ENCODE assay signal across 8 cellular contexts in the genomic region with DNA sequence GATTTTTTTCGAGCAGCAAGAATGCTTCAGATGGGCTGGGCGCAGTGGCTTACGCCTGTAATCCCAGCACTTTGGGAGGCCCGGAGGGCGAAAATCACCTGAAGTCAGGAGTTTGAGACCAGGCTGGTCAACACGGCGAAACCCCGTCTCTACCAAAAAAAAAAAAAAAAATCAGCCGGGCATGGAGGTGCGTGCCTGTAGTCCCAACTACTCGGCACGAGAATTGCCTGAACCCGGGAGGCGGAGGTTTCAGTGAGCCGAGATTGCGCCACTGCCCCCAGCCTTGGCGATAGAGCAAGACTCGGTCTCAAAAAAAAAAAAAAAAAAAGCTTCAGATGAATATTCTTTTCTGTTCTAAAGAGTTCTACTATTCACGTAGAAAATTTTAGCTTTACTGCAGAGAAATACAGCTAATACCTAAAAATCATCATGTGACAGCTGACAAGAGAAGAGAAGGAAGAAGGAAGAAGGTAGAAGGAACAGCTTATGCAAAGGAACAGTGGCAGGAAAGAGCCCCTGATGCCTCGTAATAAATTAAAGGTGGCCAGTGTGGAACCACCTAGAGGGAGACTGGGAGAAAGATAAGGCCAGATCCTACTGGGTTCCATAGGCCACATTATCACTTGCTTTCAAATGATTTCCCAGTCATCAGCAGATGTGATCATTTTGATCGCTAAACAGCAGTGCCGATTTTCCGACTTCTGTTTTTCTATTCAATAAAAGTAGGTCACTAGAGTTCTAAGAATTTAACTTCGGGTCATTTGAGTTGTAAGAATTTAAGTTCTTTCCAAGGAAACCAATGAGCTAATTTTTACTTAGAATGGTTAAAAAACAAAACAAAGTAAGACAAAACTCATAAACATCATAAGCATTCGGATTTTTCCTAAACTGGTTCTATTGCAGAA. TPM values are rescaled to one million over a fixed set of nuclear protein-coding genes. Genes with fewer than 3 reads are reported as not detected.
DNase-seq lines count a peak whose midpoint lies in the region; ATAC-seq and TF ChIP-seq lines count a peak whose summit lies in the region.

No MANE protein-coding gene starts in this region.

- no peak overlapping the region for H3K14ac ChIP-seq in IMR-90 (replicated peaks; ENCODE audit: low read depth, low read length)

- H2AK9ac ChIP-seq in IMR-90 (replicated peaks; ENCODE audit: low read depth, low read length, poor library complexity) = no peak overlapping the region

- TF ChIP-seq CTCF in AG04450 (IDR thresholded peaks at IDR 0.05; ENCODE audit: low read depth, low read length) = no peak
- TF ChIP-seq CTCF in IMR-90 (conservative IDR thresholded peaks at IDR 0.05; ENCODE audit: low read depth, low read length) = no peak
- no peak for TF ChIP-seq CTCF in breast epithelium (IDR thresholded peaks at IDR 0.05)

- POLR2A ChIA-PET in AG04450 (lab: Yijun Ruan, JAX) = interaction anchor here (0.6 kb wide), 1 partner anchor 277 kb away, joined by 4 read pairs; no protein-coding TSS in a partner anchor
- POLR2A ChIA-PET in IMR-90 (lab: Charles Lee; ENCODE audit: unreplicated experiment) = no interaction called here

- no peak overlapping the region for H4K8ac ChIP-seq in IMR-90 (ENCODE audit: low read depth in 2 of 2, low read length in 2 of 2)

- H3K27me3 ChIP-seq in AG04450 (ENCODE audit: control insufficient read depth, insufficient read depth, low read length) (no peaks in the 10 kb centered on the region), IMR-90 (ENCODE audit: control insufficient read depth, insufficient read depth, low read length) (no peaks in the 10 kb centered on the region), breast epithelium (no peaks in the 10 kb centered on the region), mononuclear cell (ENCODE audit: insufficient read depth, low read length) (no peaks in the 10 kb centered on the region)

- WGBS in IMR-90 (ENCODE audit: extremely low coverage in 2 of 2, insufficient read length in 1 of 2), 2 experiments = 72% methylated on average over 7 of the region's 25 CpGs; no CpG with 5 or more reads in 1 of the 2 experiments

- H3K4ac ChIP-seq in IMR-90 (ENCODE audit: low read depth, low read length) = no peak overlapping the region

- no peak overlapping the region for H2BK20ac ChIP-seq in IMR-90 (ENCODE audit: low read depth, low read length)

- H4K20me1 ChIP-seq in IMR-90 (ENCODE audit: insufficient read depth, low read length) = peaks cover 20% of the 10 kb centered on the region

- no peaks in the 10 kb centered on the region for H3K9me3 ChIP-seq in AG04450 (ENCODE audit: control insufficient read depth, insufficient read depth, low read length)
- H3K9me3 ChIP-seq in IMR-90 (ENCODE audit: control insufficient read depth, insufficient read depth, low read length) = no peaks in the 10 kb centered on the region
- no peaks in the 10 kb centered on the region for H3K9me3 ChIP-seq in breast epithelium
- no peaks in the 10 kb centered on the region for H3K9me3 ChIP-seq in mononuclear cell (ENCODE audit: low read depth, low read length)

- H4K91ac ChIP-seq in IMR-90 (ENCODE audit: insufficient read depth, low read depth, low read length) = no peak overlapping the region

- H2BK5ac ChIP-seq in IMR-90 (ENCODE audit: low read depth, low read length, poor library complexity, severe bottlenecking) = peak overlapping the region; percentile 71

- no peak for TF ChIP-seq POLR2A in IMR-90 (IDR thresholded peaks at IDR 0.05; ENCODE audit: low read depth, low read length)
- TF ChIP-seq POLR2A in breast epithelium (IDR thresholded peaks at IDR 0.05) = no peak

- no peaks in the 10 kb centered on the region; the same call in 1 of the 2 replicates for H3K9me1 ChIP-seq in IMR-90 (ENCODE audit: insufficient read depth, low read length)

- H3K4me2 ChIP-seq in IMR-90 (ENCODE audit: low read depth, low read length) = peak overlapping the region; percentile 98

- no peaks in the 10 kb centered on the region for H3K36me3 ChIP-seq in IMR-90 (ENCODE audit: control insufficient read depth, insufficient read depth, low read length)
- H3K36me3 ChIP-seq in breast epithelium = no peaks in the 10 kb centered on the region

- intact Hi-C loops in IMR-90 (cut with micrococcal nuclease) (loop anchor here (1.0 to 5.0 kb wide), 2 partner anchors 8 to 109 kb away; partner anchors contain the start of gene CMTM7), breast epithelium (cut with DNase I; ENCODE audit: low total_unique reads) (no loop called here)

- H3K56ac ChIP-seq in IMR-90 (ENCODE audit: extremely low read depth, insufficient read depth, low read length) = peak overlapping the region; percentile 36; the same call in 1 of the 2 replicates

- no peak overlapping the region for H2BK120ac ChIP-seq in IMR-90 (ENCODE audit: low read depth, low read length)

- BruUV-seq in IMR-90 (replicated peaks; lab: Mats Ljungman, UMichigan) = no TSS peak

- CTCF ChIA-PET in AG04450 (lab: Charles Lee) (interaction anchor here (0.6 to 1.6 kb wide), 7 partner anchors 9 to 203 kb away, joined by 3 to 9 read pairs (median 4); partner anchors contain the start of gene CMTM7), IMR-90 (lab: Yijun Ruan, JAX) (interaction anchor here (0.6 to 1.0 kb wide), 3 partner anchors 9 to 248 kb away, joined by 3 to 5 read pairs (median 4); no protein-coding TSS in a partner anchor)

- DNase-seq in AG04450 (ENCODE audit: low read depth, low spot score) (no peak), IMR-90 (no peak), breast epithelium (ENCODE audit: low spot score in 2 of 2) (no peak), epidermal melanocyte (ENCODE audit: insufficient read length, low spot score) (no peak), activated gamma-delta T cell (lab: John Stamatoyannopoulos, UW) (no peak)

- no peak for TF ChIP-seq RAD21 in IMR-90 (IDR thresholded peaks at IDR 0.05; ENCODE audit: low read length)

- H3K4me1 ChIP-seq in IMR-90 (ENCODE audit: control insufficient read depth, insufficient read depth, low read length) = peaks cover 3% of the 10 kb centered on the region; the same call in 1 of the 2 replicates
- no peaks in the 10 kb centered on the region for H3K4me1 ChIP-seq in breast epithelium
- peaks cover 46% of the 10 kb centered on the region for H3K4me1 ChIP-seq in mononuclear cell (ENCODE audit: insufficient read depth, low read length)

- no peak overlapping the region for H2AFZ ChIP-seq in IMR-90 (replicated peaks; ENCODE audit: low read length, poor library complexity)

- H2BK15ac ChIP-seq in IMR-90 (ENCODE audit: low read depth, low read length) = no peak overlapping the region

- no peak overlapping the region for H4K5ac ChIP-seq in IMR-90 (ENCODE audit: low read depth, low read length)

- ATAC-seq in IMR-90 (ENCODE audit: low read depth) (no peak), GM21529 (IDR thresholded peaks at IDR 0.05; ENCODE audit: unreplicated experiment) (no peak), HG02885 (IDR thresholded peaks at IDR 0.05; ENCODE audit: poor library complexity, unreplicated experiment) (no peak)

- dilution Hi-C loops in IMR-90 (cut with HindIII; ENCODE audit: low sequenced_read_pairs, unreplicated experiment) = no loop called here

- peaks cover 22 to 33% of the 10 kb centered on the region in 2 experiments for H3K79me1 ChIP-seq in IMR-90 (ENCODE audit: low read depth in 1 of 2, low read length in 2 of 2)

- H3K18ac ChIP-seq in IMR-90 (ENCODE audit: low read depth, low read length) = no peak overlapping the region

- no peak overlapping the region for H2AK5ac ChIP-seq in IMR-90 (ENCODE audit: low read depth, low read length)

- in situ Hi-C loops in IMR-90 (cut with MboI; ENCODE audit: low sequenced_read_pairs) = no loop called here

- H3K4me3 ChIP-seq in AG04450 (ENCODE audit: low read depth, low read length) (peak overlapping the region; percentile 94), IMR-90 (ENCODE audit: insufficient read depth, low read depth, low read length) (peak overlapping the region; percentile 59), breast epithelium (peak overlapping the region; percentile 87 to 95 (median 90)), mononuclear cell (ENCODE audit: low read length) (peak overlapping the region; percentile 94)

- H3K27ac ChIP-seq in AG04450 (ENCODE audit: low read depth, low read length) (no peak overlapping the region), IMR-90 (ENCODE audit: insufficient read depth, low read length) (peak overlapping the region; percentile 51), breast epithelium (peak overlapping the region; percentile 96 to 98)

- peak overlapping the region; percentile 73 for H3K9ac ChIP-seq in IMR-90 (ENCODE audit: low read depth, low read length)

- H3K23ac ChIP-seq in IMR-90 (ENCODE audit: low read depth, low read length) = no peak overlapping the region

TF ChIP-seq in IMR-90, 13 proteins besides CTCF, POLR2A, EP300 and RAD21:
- no peak for TF ChIP-seq FOS (IDR thresholded peaks at IDR 0.05; ENCODE audit: low read depth, low read length)
- peak; percentile 69 for TF ChIP-seq CEBPB (IDR thresholded peaks at IDR 0.05; ENCODE audit: low read depth, low read length)

RNA-seq across cellular contexts. Expression of gene CMTM6, which starts 1.5 kb away (rescaled TPM):
- 59.6 and 76.3 TPM in 2 replicates for polyA plus RNA-seq in AG04450 (2011; rRNA removed)
- polyA minus RNA-seq in AG04450 (2011; rRNA and poly(A)+ RNA removed) = 15.5 and 30.2 TPM in 2 replicates
- total RNA-seq in IMR-90 (2012; rRNA removed) = 36.6 and 85.0 TPM in 2 replicates
- 21.3 and 29.4 TPM in 2 replicates for polyA plus RNA-seq in IMR-90 (2012; rRNA removed)
- 6.5 and 13.3 TPM in 2 replicates for polyA plus RNA-seq in IMR-90 (2012; cell fraction: cytosol; rRNA removed)
- 1.8 and 8.1 TPM in 2 replicates for polyA plus RNA-seq in IMR-90 (2012; cell fraction: nucleus; rRNA removed; ENCODE audit: low replicate concordance)
- total RNA-seq in breast epithelium = 100 to 1,000 TPM in 1 of 3 donors, 10 to 100 TPM in 2; 52.6 to 151 (median 89.5) TPM
- total RNA-seq in mononuclear cell = 155 TPM
